8 cellular contexts compared by ENCODE assay signal in genomic region chr1:75796376-75797272, GRCh38. TPM values are rescaled to one million over a fixed set of nuclear protein-coding genes. Genes with fewer than 3 reads are reported as not detected.
DNase-seq lines count a peak whose midpoint lies in the region; ATAC-seq, FAIRE-seq and TF ChIP-seq lines count a peak whose summit lies in the region.

TSS of gene MSH4 (plus strand) at chr1:75796882. CDS start at chr1:75796986, 104 bp downstream.

- no peak for DNase-seq in GM12892 (ENCODE audit: insufficient read length)
- peak in 3 of 5 donors; percentile 10 to 35 (median 26) for DNase-seq in ovary
- no peak for DNase-seq in hepatic stellate cell (ENCODE audit: low spot score)
- DNase-seq in globus pallidus (ENCODE audit: low spot score): no peak
- DNase-seq in KG1 (lab: John Stamatoyannopoulos, UW): no peak

- no peaks in the 10 kb centered on the region for H3K9me3 ChIP-seq in ovary

- 83 to 92% (median 83%) methylated on average over 26 to 34 of the region's 34 CpGs for WGBS in ovary, 3 donors

- peaks cover 0 to 15% (median 11%) of the 10 kb centered on the region in 3 donors for H3K4me1 Mint-ChIP-seq in IgD-negative memory B cell
- H3K4me1 Mint-ChIP-seq in activated naive CD8-positive, alpha-beta T cell (ENCODE audit: low read depth): peaks cover 15% of the 10 kb centered on the region

- H3K9me3 Mint-ChIP-seq in IgD-negative memory B cell: no peaks in the 10 kb centered on the region
- no peaks in the 10 kb centered on the region for H3K9me3 Mint-ChIP-seq in activated naive CD8-positive, alpha-beta T cell (ENCODE audit: low read depth)

- no peak within 1 kb of the TSS for H3K27ac ChIP-seq in ovary

- H3K4me3 ChIP-seq in ovary: no peak within 1 kb of the TSS

- peaks cover 2% of the 10 kb centered on the region for H3K36me3 Mint-ChIP-seq in IgD-negative memory B cell
- peaks cover 15% of the 10 kb centered on the region for H3K36me3 Mint-ChIP-seq in activated naive CD8-positive, alpha-beta T cell

- peak within 1 kb of the TSS in 2 of 3 donors; percentile 0 to 7 for H3K27ac Mint-ChIP-seq in IgD-negative memory B cell
- peak within 1 kb of the TSS; percentile 19 for H3K27ac Mint-ChIP-seq in activated naive CD8-positive, alpha-beta T cell

- H3K4me3 Mint-ChIP-seq in IgD-negative memory B cell: no peak within 1 kb of the TSS
- peak within 1 kb of the TSS; percentile 0 for H3K4me3 Mint-ChIP-seq in activated naive CD8-positive, alpha-beta T cell

- no peak for FAIRE-seq in GM12892 (lab: Jason Lieb, UNC)

- H3K4me1 ChIP-seq in ovary (ENCODE audit: insufficient read depth): no peaks in the 10 kb centered on the region

- no peaks in the 10 kb centered on the region for H3K27me3 ChIP-seq in ovary

- no peak for TF ChIP-seq CTCF in ovary (IDR thresholded peaks at IDR 0.05)

- TF ChIP-seq EP300 in ovary (IDR thresholded peaks at IDR 0.05): no peak

- intact Hi-C loops in ovary (cut with DNase I): no loop called here

- TF ChIP-seq POLR2A in GM12892 (IDR thresholded peaks at IDR 0.05; ENCODE audit: low read depth, low read length) (peak; percentile 80), ovary (IDR thresholded peaks at IDR 0.05) (no peak)

- no peaks in the 10 kb centered on the region for H3K27me3 Mint-ChIP-seq in IgD-negative memory B cell
- no peaks in the 10 kb centered on the region for H3K27me3 Mint-ChIP-seq in activated naive CD8-positive, alpha-beta T cell

- no peak for ATAC-seq in GM21381 (IDR thresholded peaks at IDR 0.05; ENCODE audit: unreplicated experiment)

- H3K36me3 ChIP-seq in ovary: no peaks in the 10 kb centered on the region

RNA-seq across cellular contexts. Expression of gene MSH4, which starts in this region (rescaled TPM):
- 0.06 TPM for polyA plus RNA-seq in GM12892 (2012; ENCODE audit: missing spikeins)
- polyA plus RNA-seq in IgD-negative memory B cell: 0.10 TPM
- total RNA-seq in ovary: under 1 TPM; 0.36 to 0.88 (median 0.62) TPM
- polyA plus RNA-seq in ovary: under 1 TPM; 0.07 to 0.16 TPM

Comparison
In these comparisons a context has a peak if more than half of its experiments do, and no peak if none do; other contexts are left out.
1. Peak in DNase-seq in ovary; RNA of the gene not detected or under 1 TPM.